8 cellular contexts compared by ENCODE assay signal in genomic region chr7:5420841-5421625, GRCh38. TPM values are rescaled to one million over a fixed set of nuclear protein-coding genes. Genes with fewer than 3 reads are reported as not detected.
A peak's percentile ranks its signal among the peaks of the same experiment; 100 is the strongest.
DNase-seq lines count a peak whose midpoint lies in the region; TF ChIP-seq lines count a peak whose summit lies in the region.

No MANE protein-coding gene starts in this region.

- H3K27ac Mint-ChIP-seq in neural progenitor cell: peak overlapping the region; percentile 97

- H3K4me1 ChIP-seq in esophagus muscularis mucosa (peaks cover 24 to 39% (median 38%) of the 10 kb centered on the region in 4 donors), neural progenitor cell (peaks cover 25% of the 10 kb centered on the region)

- H3K4me3 ChIP-seq in esophagus muscularis mucosa: peak overlapping the region; percentile 84 to 100 (median 94)
- H3K4me3 ChIP-seq in neural progenitor cell: peak overlapping the region; percentile 88

- TF ChIP-seq CTCF in esophagus muscularis mucosa (IDR thresholded peaks at IDR 0.05): no peak
- TF ChIP-seq CTCF in neural progenitor cell (IDR thresholded peaks at IDR 0.05): no peak

- H3K4me1 Mint-ChIP-seq in neural progenitor cell: peaks cover 23% of the 10 kb centered on the region

- H2AFZ ChIP-seq in neural progenitor cell (replicated peaks): no peak overlapping the region

- no peaks in the 10 kb centered on the region for H3K27me3 ChIP-seq in esophagus muscularis mucosa
- H3K27me3 ChIP-seq in neural progenitor cell: peaks cover 63% of the 10 kb centered on the region

- peaks cover 80% of the 10 kb centered on the region for H3K79me2 ChIP-seq in neural progenitor cell (ENCODE audit: low read depth)

- peak overlapping the region; percentile 96 for H3K4me2 ChIP-seq in neural progenitor cell

- DNase-seq in DMS53 (lab: John Stamatoyannopoulos, UW) (peak; percentile 74), DMS53 treated with DMSO at 0.1 percent for 48 hours (lab: John Stamatoyannopoulos, UW; ENCODE audit: unreplicated experiment) (no peak), SW480 (ENCODE audit: low spot score) (peak; percentile 19), esophagus muscularis mucosa (ENCODE audit: extremely low spot score) (no peak), neural progenitor cell (ENCODE audit: low spot score) (peak; percentile 52), ureter (ENCODE audit: low spot score) (no peak)
- no peak for DNase-seq in stimulated activated CD4-positive, alpha-beta T cell treated with anti-CD3 and anti-CD28 coated beads, Interleukin-4, amount 100 ng/mL, for 1 hour
- DNase-seq in stimulated activated naive CD4-positive, alpha-beta T cell treated with Interleukin-2 at 50 U/mL for 16 hours (lab: John Stamatoyannopoulos, UW): no peak

- TF ChIP-seq POLR2A in esophagus muscularis mucosa (IDR thresholded peaks at IDR 0.05; ENCODE audit: low read depth): no peak

- peak overlapping the region; percentile 96 for H3K4me3 Mint-ChIP-seq in neural progenitor cell

- H3K9me3 ChIP-seq in esophagus muscularis mucosa: no peaks in the 10 kb centered on the region
- H3K9me3 ChIP-seq in neural progenitor cell (ENCODE audit: low read depth): no peaks in the 10 kb centered on the region

- peaks cover 20% of the 10 kb centered on the region for H3K27me3 Mint-ChIP-seq in neural progenitor cell (ENCODE audit: insufficient read depth, low read depth)

- H3K27ac ChIP-seq in esophagus muscularis mucosa (replicated peaks in 1 of 4) (peak overlapping the region; percentile 96 to 100 (median 100)), neural progenitor cell (no peak overlapping the region)

- H3K9me3 Mint-ChIP-seq in neural progenitor cell: no peaks in the 10 kb centered on the region

- H4K20me1 ChIP-seq in neural progenitor cell (ENCODE audit: low read depth): peaks cover 69% of the 10 kb centered on the region

- H3K36me3 ChIP-seq in esophagus muscularis mucosa (peaks cover 0 to 8% (median 2%) of the 10 kb centered on the region in 4 donors), neural progenitor cell (no peaks in the 10 kb centered on the region)

- H3K36me3 Mint-ChIP-seq in neural progenitor cell: peaks cover 3% of the 10 kb centered on the region

- intact Hi-C loops in esophagus muscularis mucosa (cut with DNase I): no loop called here

- under 1% methylated on average over 67 of the region's 93 CpGs for WGBS in esophagus muscularis mucosa

- TF ChIP-seq EP300 in esophagus muscularis mucosa (IDR thresholded peaks at IDR 0.05): no peak

- H3F3A ChIP-seq in neural progenitor cell (ENCODE audit: low read depth): peaks cover 69% of the 10 kb centered on the region

- H3K9ac ChIP-seq in neural progenitor cell: peak overlapping the region; percentile 19

RNA-seq across cellular contexts. Expression of gene TNRC18, which starts 2.6 kb away (rescaled TPM):
- total RNA-seq in esophagus muscularis mucosa: 100 to 1,000 TPM; 101 to 277 (median 166) TPM
- 16.1 and 27.2 TPM in 2 replicates for total RNA-seq in neural progenitor cell (ENCODE audit: low replicate concordance)
- 118 TPM for total RNA-seq in ureter

Comparison
In these comparisons a context has a peak if more than half of its experiments do, and no peak if none do; other contexts are left out.
1. DNase-seq: peak in DMS53 (single experiment), SW480 (single experiment) and neural progenitor cell (single experiment); none in DMS53 treated with DMSO at 0.1 percent for 48 hours (single experiment), esophagus muscularis mucosa (single experiment), ureter (single experiment), stimulated activated CD4-positive, alpha-beta T cell treated with anti-CD3 and anti-CD28 coated beads, Interleukin-4, amount 100 ng/mL, for 1 hour (single experiment) and stimulated activated naive CD4-positive, alpha-beta T cell treated with Interleukin-2 at 50 U/mL for 16 hours (single experiment).